ENCODE assay signal across 1 cellular context in genomic region chr15:44550256-44550655, GRCh38.
TF ChIP-seq lines count a peak whose summit lies in the region.

No MANE protein-coding gene starts in this region.

TF ChIP-seq in K562, 482 proteins besides CTCF, POLR2A, EP300 and RAD21:
- TF ChIP-seq HBP1 (CRISPR knock-in tag; IDR thresholded peaks at IDR 0.05) = no peak
- TF ChIP-seq TAF9B (IDR thresholded peaks at IDR 0.05; ENCODE audit: partially characterized antibody) = no peak
- peak; percentile 65; the same call in 1 of the 2 replicates for TF ChIP-seq ARID3A (IDR thresholded peaks at IDR 0.05; ENCODE audit: borderline replicate concordance, low read depth, low read length)
- TF ChIP-seq CBX8 (IDR thresholded peaks at IDR 0.05; ENCODE audit: borderline replicate concordance, extremely low read depth, low read depth, low read length, poor library complexity, severe bottlenecking) = no peak
- no peak for TF ChIP-seq SRSF7 (optimal IDR thresholded peaks at IDR 0.05; ENCODE audit: low read depth, low read length)
